24 cellular contexts compared by ENCODE assay signal in genomic region chr1:220717800-220718640, GRCh38. TPM values are rescaled to one million over a fixed set of nuclear protein-coding genes. Genes with fewer than 3 reads are reported as not detected.
DNase-seq lines count a peak whose midpoint lies in the region; ATAC-seq and TF ChIP-seq lines count a peak whose summit lies in the region.
"Had no signal": no experiment of that assay in that cellular context is flagged by ENCODE, and none has a peak within 500 bp of the region (broad histone marks: within the 10 kb centered on the region; RNA-seq: fewer than 3 reads in every experiment).

No MANE protein-coding gene starts in this region.

- H3K4me3 Mint-ChIP-seq in memory B cell = peak overlapping the region; percentile 27
- H3K4me3 Mint-ChIP-seq in activated T-helper 1 cell treated with anti-CD3 and anti-CD28 coated beads, Interleukin-12 subunit alpha, Interleukin-12 subunit beta, Interleukin-2, Interleukin-4 antibody, amounts not matched to agents 30 ng/mL and 10 ng/mL and 1 ng/mL, durations not matched to agents 14 hours and 24 hours and 36 hours = no peak overlapping the region
- H3K4me3 Mint-ChIP-seq: CD4-positive, alpha-beta T cell; HFFc6; stimulated activated naive CD8-positive, alpha-beta T cell treated with anti-CD3 and anti-CD28 coated beads, Interleukin-15, Interleukin-2, amounts not matched to agents 100 ng/mL and 50 ng/mL, for 24 hours; type B pancreatic cell had no signal

- no peaks in the 10 kb centered on the region for H3K36me3 Mint-ChIP-seq in memory B cell
- no peaks in the 10 kb centered on the region for H3K36me3 Mint-ChIP-seq in activated T-helper 1 cell treated with anti-CD3 and anti-CD28 coated beads, Interleukin-12 subunit alpha, Interleukin-12 subunit beta, Interleukin-2, Interleukin-4 antibody, amounts not matched to agents 30 ng/mL and 10 ng/mL and 1 ng/mL, durations not matched to agents 14 hours and 24 hours and 36 hours (ENCODE audit: low read depth)
- H3K36me3 Mint-ChIP-seq: IgD-negative memory B cell, type B pancreatic cell had no signal

- H3K27me3 Mint-ChIP-seq in memory B cell = no peaks in the 10 kb centered on the region
- peaks cover 6% of the 10 kb centered on the region for H3K27me3 Mint-ChIP-seq in activated T-helper 1 cell treated with anti-CD3 and anti-CD28 coated beads, Interleukin-12 subunit alpha, Interleukin-12 subunit beta, Interleukin-2, Interleukin-4 antibody, amounts not matched to agents 30 ng/mL and 10 ng/mL and 1 ng/mL, durations not matched to agents 14 hours and 24 hours and 36 hours (ENCODE audit: insufficient read depth)
- H3K27me3 Mint-ChIP-seq: type B pancreatic cell had no signal

- ATAC-seq in GM21529 (IDR thresholded peaks at IDR 0.05; ENCODE audit: unreplicated experiment) (peak; percentile 79), HG03442 (IDR thresholded peaks at IDR 0.05; ENCODE audit: unreplicated experiment) (peak; percentile 73), memory B cell (ENCODE audit: low read depth) (peak; percentile 29), left ventricle myocardium superior (no peak)
- ATAC-seq: esophagus mucosa had no signal

- TF ChIP-seq POLR2A in GM18951 (IDR thresholded peaks at IDR 0.05; ENCODE audit: extremely low read depth, insufficient read depth, insufficient read length) = peak; percentile 17

- H3K9me3 Mint-ChIP-seq in memory B cell = peaks cover 2% of the 10 kb centered on the region
- peaks cover 3% of the 10 kb centered on the region for H3K9me3 Mint-ChIP-seq in activated T-helper 1 cell treated with anti-CD3 and anti-CD28 coated beads, Interleukin-12 subunit alpha, Interleukin-12 subunit beta, Interleukin-2, Interleukin-4 antibody, amounts not matched to agents 30 ng/mL and 10 ng/mL and 1 ng/mL, durations not matched to agents 14 hours and 24 hours and 36 hours
- H3K9me3 Mint-ChIP-seq: HFFc6; stimulated activated naive CD8-positive, alpha-beta T cell treated with anti-CD3 and anti-CD28 coated beads, Interleukin-15, Interleukin-2, amounts not matched to agents 100 ng/mL and 50 ng/mL, for 24 hours had no signal

- H3K4me1 Mint-ChIP-seq in memory B cell = peaks cover 12% of the 10 kb centered on the region
- no peaks in the 10 kb centered on the region for H3K4me1 Mint-ChIP-seq in activated T-helper 1 cell treated with anti-CD3 and anti-CD28 coated beads, Interleukin-12 subunit alpha, Interleukin-12 subunit beta, Interleukin-2, Interleukin-4 antibody, amounts not matched to agents 30 ng/mL and 10 ng/mL and 1 ng/mL, durations not matched to agents 14 hours and 24 hours and 36 hours (ENCODE audit: low read depth)

- intact Hi-C loops in left ventricle myocardium superior (cut with micrococcal nuclease) = no loop called here
- intact Hi-C loops in activated T-helper 1 cell treated with anti-CD3 and anti-CD28 coated beads, Interleukin-12 subunit alpha, Interleukin-12 subunit beta, Interleukin-2, Interleukin-4 antibody, amounts not matched to agents 30 ng/mL and 10 ng/mL and 1 ng/mL, durations not matched to agents 14 hours and 24 hours and 36 hours (cut with micrococcal nuclease) = no loop called here

- peak overlapping the region; percentile 74 for H3K27ac Mint-ChIP-seq in memory B cell
- H3K27ac Mint-ChIP-seq in activated T-helper 1 cell treated with anti-CD3 and anti-CD28 coated beads, Interleukin-12 subunit alpha, Interleukin-12 subunit beta, Interleukin-2, Interleukin-4 antibody, amounts not matched to agents 30 ng/mL and 10 ng/mL and 1 ng/mL, durations not matched to agents 14 hours and 24 hours and 36 hours = no peak overlapping the region
- H3K27ac Mint-ChIP-seq: CD4-positive, alpha-beta T cell; HFFc6; IgD-negative memory B cell; type B pancreatic cell had no signal

- in situ Hi-C loops in GM18951 (cut with MboI; ENCODE audit: low sequenced_read_pairs, unreplicated experiment) = no loop called here

- DNase-seq in memory B cell (ENCODE audit: low spot score in 2 of 2) (peak in 1 of 2 donors; percentile 25), left ventricle myocardium superior (no peak), DMS79 treated with DMSO at 0.1 percent for 48 hours (lab: John Stamatoyannopoulos, UW) (no peak)
- DNase-seq in activated T-helper 1 cell treated with anti-CD3 and anti-CD28 coated beads, Interleukin-12 subunit alpha, Interleukin-12 subunit beta, Interleukin-2, Interleukin-4 antibody, amounts not matched to agents 30 ng/mL and 10 ng/mL and 1 ng/mL, durations not matched to agents 14 hours and 24 hours and 36 hours (ENCODE audit: low spot score) = no peak
- DNase-seq in activated effector memory CD4-positive, alpha-beta T cell treated with Interleukin-2 at 50 U/mL for 16 hours = no peak
- DNase-seq: activated CD4-positive, alpha-beta T cell treated with anti-CD3 and anti-CD28 coated beads for 4 hours; activated gamma-delta T cell; amygdala; CD4-positive, alpha-beta T cell; DMS53; effector CD4-positive, alpha-beta T cell; HFFc6; NCI-H1048; NCI-H2029; NCI-H446 treated with DMSO at 0.1 percent for 48 hours; occipital lobe; SW 1271 had no signal

RNA-seq across cellular contexts. Expression of gene C1orf115, which starts 27.9 kb away (rescaled TPM):
- 22.7 TPM for total RNA-seq in left ventricle myocardium superior
- 0.05 TPM in 1 of 2 replicates, not detected in the other for total RNA-seq in activated T-helper 1 cell treated with anti-CD3 and anti-CD28 coated beads, Interleukin-12 subunit alpha, Interleukin-12 subunit beta, Interleukin-2, Interleukin-4 antibody, amounts not matched to agents 30 ng/mL and 10 ng/mL and 1 ng/mL, durations not matched to agents 14 hours and 24 hours and 36 hours

RNA-seq across cellular contexts. Expression of gene MTARC2, which starts 30.1 kb away (rescaled TPM):
- 24.9 TPM for total RNA-seq in left ventricle myocardium superior
- total RNA-seq in activated T-helper 1 cell treated with anti-CD3 and anti-CD28 coated beads, Interleukin-12 subunit alpha, Interleukin-12 subunit beta, Interleukin-2, Interleukin-4 antibody, amounts not matched to agents 30 ng/mL and 10 ng/mL and 1 ng/mL, durations not matched to agents 14 hours and 24 hours and 36 hours = not detected in 2 replicates
- total RNA-seq: CD4-positive, alpha-beta T cell had no signal

Comparison
In these comparisons a context has a peak if more than half of its experiments do, and no peak if none do; other contexts are left out.
1. RNA of gene C1orf115, which starts 27.9 kb away (total RNA-seq): 22.7 TPM in left ventricle myocardium superior (single experiment); 0.05 TPM in activated T-helper 1 cell treated with anti-CD3 and anti-CD28 coated beads, Interleukin-12 subunit alpha, Interleukin-12 subunit beta, Interleukin-2, Interleukin-4 antibody, amounts not matched to agents 30 ng/mL and 10 ng/mL and 1 ng/mL, durations not matched to agents 14 hours and 24 hours and 36 hours; every median in the first group is over 10 times any median in the second.
2. RNA of gene MTARC2, which starts 30.1 kb away (total RNA-seq): 24.9 TPM in left ventricle myocardium superior (single experiment); not detected in activated T-helper 1 cell treated with anti-CD3 and anti-CD28 coated beads, Interleukin-12 subunit alpha, Interleukin-12 subunit beta, Interleukin-2, Interleukin-4 antibody, amounts not matched to agents 30 ng/mL and 10 ng/mL and 1 ng/mL, durations not matched to agents 14 hours and 24 hours and 36 hours; every median in the first group is over 10 times any median in the second.